ENCODE assay signal across 24 cellular contexts in the genomic region with DNA sequence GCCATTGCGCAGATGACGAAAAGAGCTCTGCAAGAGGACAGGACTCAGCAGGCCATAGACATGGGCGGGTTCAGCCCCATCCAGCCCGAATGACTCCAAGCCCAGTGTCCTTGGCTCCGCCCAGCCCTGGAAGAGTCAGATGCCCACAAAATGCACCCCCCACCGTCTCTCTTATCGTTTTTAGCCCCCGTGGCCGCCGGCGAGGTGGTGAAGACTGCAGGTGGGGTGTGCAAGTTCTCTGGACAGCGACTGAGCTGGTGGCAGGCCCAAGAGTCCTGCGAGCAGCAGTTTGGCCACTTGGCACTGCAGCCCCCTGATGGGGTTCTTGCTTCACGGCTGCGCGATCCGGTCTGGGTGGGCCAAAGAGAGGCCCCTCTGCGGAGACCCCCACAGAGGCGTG. TPM values are rescaled to one million over a fixed set of nuclear protein-coding genes. Genes with fewer than 3 reads are reported as not detected.
"Had no signal": no experiment of that assay in that cellular context is flagged by ENCODE, and none has a peak within 500 bp of the region (broad histone marks: within the 10 kb centered on the region; RNA-seq: fewer than 3 reads in every experiment).

No MANE protein-coding gene starts in this region.

- H3K9me3 Mint-ChIP-seq: activated naive CD4-positive, alpha-beta T cell treated with anti-CD3 and anti-CD28 coated beads for 36 hours; activated T-helper 2 cell treated with anti-CD3 and anti-CD28 coated beads, Interferon-gamma antibody, Interleukin-2, Interleukin-4, amounts not matched to agents 10 μg/mL and 5 μg/mL and 100 μg/mL, durations not matched to agents 14 hours and 24 hours and 36 hours; memory B cell; nephron; stimulated activated naive CD8-positive, alpha-beta T cell treated with anti-CD3 and anti-CD28 coated beads, Interleukin-15, amount 100 ng/mL, for 72 hours had no signal

- H3K27ac Mint-ChIP-seq: activated CD8-positive, alpha-beta memory T cell treated with anti-CD3 and anti-CD28 coated beads, Interleukin-2, amount 10 ng/mL, durations not matched to agents 7 days and 5 days; activated naive CD4-positive, alpha-beta T cell treated with anti-CD3 and anti-CD28 coated beads for 36 hours; activated T-helper 2 cell treated with anti-CD3 and anti-CD28 coated beads, Interferon-gamma antibody, Interleukin-2, Interleukin-4, amounts not matched to agents 10 μg/mL and 5 μg/mL and 100 μg/mL, durations not matched to agents 14 hours and 24 hours and 36 hours; memory B cell; nephron; stimulated activated naive CD8-positive, alpha-beta T cell treated with anti-CD3 and anti-CD28 coated beads, Interleukin-15, amount 100 ng/mL, for 72 hours had no signal

- ATAC-seq: activated CD8-positive, alpha-beta memory T cell treated with anti-CD3 and anti-CD28 coated beads, Interleukin-2, amount 10 ng/mL, durations not matched to agents 7 days and 5 days; sciatic nerve; stimulated activated naive CD8-positive, alpha-beta T cell treated with anti-CD3 and anti-CD28 coated beads, Interleukin-15, amount 100 ng/mL, for 72 hours had no signal

- H3K36me3 ChIP-seq: esophagus muscularis mucosa, left ventricle myocardium inferior, upper lobe of left lung had no signal

- H3K36me3 Mint-ChIP-seq: activated CD8-positive, alpha-beta memory T cell treated with anti-CD3 and anti-CD28 coated beads, Interleukin-2, amount 10 ng/mL, durations not matched to agents 7 days and 5 days; memory B cell had no signal

- H3K9me3 ChIP-seq: esophagus muscularis mucosa, left ventricle myocardium inferior, upper lobe of left lung had no signal

- FAIRE-seq: endometrium, kidney had no signal

- DNase-seq: activated CD4-positive, alpha-beta T cell treated with anti-CD3 and anti-CD28 coated beads, Interleukin-2, amount 50 U/mL, for 48 hours; activated CD8-positive, alpha-beta memory T cell treated with anti-CD3 and anti-CD28 coated beads, Interleukin-2, amount 10 ng/mL, durations not matched to agents 7 days and 5 days; activated naive CD4-positive, alpha-beta T cell treated with anti-CD3 and anti-CD28 coated beads for 36 hours; activated T-cell treated with anti-CD3 and anti-CD28 coated beads, Interleukin-2, amount 50 U/mL, for 1 hour; hippocampal formation; kidney; left ventricle myocardium inferior; stimulated activated CD4-positive, alpha-beta T cell treated with anti-CD3 and anti-CD28 coated beads, Interleukin-1b, Interleukin-23, amount 100 ng/mL, for 48 hours; stimulated activated naive CD8-positive, alpha-beta T cell treated with anti-CD3 and anti-CD28 coated beads, Interleukin-15, amount 100 ng/mL, for 72 hours; T-helper 1 cell; T1000 had no signal

- H3K27ac ChIP-seq: esophagus muscularis mucosa, left ventricle myocardium inferior, upper lobe of left lung had no signal

- H3K4me3 Mint-ChIP-seq: activated CD8-positive, alpha-beta memory T cell treated with anti-CD3 and anti-CD28 coated beads, Interleukin-2, amount 10 ng/mL, durations not matched to agents 7 days and 5 days; activated naive CD4-positive, alpha-beta T cell treated with anti-CD3 and anti-CD28 coated beads for 36 hours; stimulated activated naive CD8-positive, alpha-beta T cell treated with anti-CD3 and anti-CD28 coated beads, Interleukin-15, amount 100 ng/mL, for 72 hours had no signal

RNA-seq across cellular contexts. Expression of a gene that starts 2.1 kb away (rescaled TPM):
- total RNA-seq: activated CD8-positive, alpha-beta memory T cell treated with anti-CD3 and anti-CD28 coated beads, Interleukin-2, amount 10 ng/mL, durations not matched to agents 7 days and 5 days; activated naive CD4-positive, alpha-beta T cell treated with anti-CD3 and anti-CD28 coated beads for 36 hours; activated T-helper 2 cell treated with anti-CD3 and anti-CD28 coated beads, Interferon-gamma antibody, Interleukin-2, Interleukin-4, amounts not matched to agents 10 μg/mL and 5 μg/mL and 100 μg/mL, durations not matched to agents 14 hours and 24 hours and 36 hours; esophagus muscularis mucosa; glomerular endothelial cell; kidney; left ventricle myocardium inferior; mucosa of gallbladder; osteocyte; pulmonary artery endothelial cell; sciatic nerve; upper lobe of left lung had no signal
- polyA plus RNA-seq: adipose tissue had no signal

RNA-seq across cellular contexts. Expression of a gene that starts 54.9 kb away (rescaled TPM):
- total RNA-seq: activated CD8-positive, alpha-beta memory T cell treated with anti-CD3 and anti-CD28 coated beads, Interleukin-2, amount 10 ng/mL, durations not matched to agents 7 days and 5 days; activated naive CD4-positive, alpha-beta T cell treated with anti-CD3 and anti-CD28 coated beads for 36 hours; activated T-helper 2 cell treated with anti-CD3 and anti-CD28 coated beads, Interferon-gamma antibody, Interleukin-2, Interleukin-4, amounts not matched to agents 10 μg/mL and 5 μg/mL and 100 μg/mL, durations not matched to agents 14 hours and 24 hours and 36 hours; glomerular endothelial cell; kidney; left ventricle myocardium inferior; osteocyte; pulmonary artery endothelial cell; sciatic nerve; temporal lobe had no signal
